Comparison of ENCODE assay signal across 28 cellular contexts in the genomic region with DNA sequence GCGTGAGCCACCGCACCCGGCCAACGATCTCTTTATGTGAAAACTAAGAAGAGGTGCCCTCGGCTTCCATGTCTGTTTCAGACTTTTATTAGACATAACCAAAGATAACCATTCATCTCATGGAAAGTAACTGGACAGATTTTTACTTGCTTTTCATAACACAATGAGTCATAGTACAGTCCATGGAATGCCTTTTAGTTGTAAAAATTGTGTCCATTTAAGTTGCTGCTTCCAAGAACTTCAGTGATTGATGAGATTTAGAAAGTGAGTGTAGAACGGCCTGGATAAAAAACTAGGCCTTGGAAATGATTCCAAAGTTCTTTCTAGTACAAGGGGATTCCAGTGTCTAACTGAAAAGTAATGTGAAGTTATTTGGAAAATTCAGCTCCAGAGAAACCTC. TPM values are rescaled to one million over a fixed set of nuclear protein-coding genes. Genes with fewer than 3 reads are reported as not detected.
DNase-seq lines count a peak whose midpoint lies in the region; ATAC-seq and TF ChIP-seq lines count a peak whose summit lies in the region.
"Had no signal": no experiment of that assay in that cellular context is flagged by ENCODE, and none has a peak within 500 bp of the region (broad histone marks: within the 10 kb centered on the region; RNA-seq: fewer than 3 reads in every experiment).

No MANE protein-coding gene starts in this region.

- peaks cover 14% of the 10 kb centered on the region for H3K4me1 ChIP-seq in IMR-90 (ENCODE audit: control insufficient read depth, insufficient read depth, low read length)
- H3K4me1 ChIP-seq in left lung = peaks cover 0 to 2% of the 10 kb centered on the region in 2 donors

- no peak overlapping the region for H2BK15ac ChIP-seq in IMR-90 (ENCODE audit: low read depth, low read length)

- TF ChIP-seq CTCF in IMR-90 (conservative IDR thresholded peaks at IDR 0.05; ENCODE audit: low read depth, low read length) (no peak), chondrocyte (IDR thresholded peaks at IDR 0.05) (no peak), left lung (IDR thresholded peaks at IDR 0.05) (no peak), GM20000 (IDR thresholded peaks at IDR 0.05; ENCODE audit: extremely low read depth, missing control alignments) (no peak)

- H4K20me1 ChIP-seq in IMR-90 (ENCODE audit: insufficient read depth, low read length) = peaks cover 16% of the 10 kb centered on the region

- peaks cover 3% of the 10 kb centered on the region for H3K9me3 Mint-ChIP-seq in chondrocyte (ENCODE audit: low read depth)
- H3K9me3 Mint-ChIP-seq in T-helper 2 cell treated with Interferon-gamma antibody and Interleukin-4, amounts not matched to agents 5 μg/mL and 100 μg/mL, for 36 hours = no peaks in the 10 kb centered on the region
- H3K9me3 Mint-ChIP-seq: CD4-positive, CD25-positive, alpha-beta regulatory T cell; naive B cell; T-cell had no signal

- H2BK20ac ChIP-seq in IMR-90 (ENCODE audit: low read depth, low read length) = no peak overlapping the region

- intact Hi-C loops in IMR-90 (cut with micrococcal nuclease) = no loop called here
- intact Hi-C loops in left lung (cut with DNase I) = no loop called here

- H3K27me3 Mint-ChIP-seq in chondrocyte (ENCODE audit: low read depth) = no peaks in the 10 kb centered on the region
- no peaks in the 10 kb centered on the region for H3K27me3 Mint-ChIP-seq in T-helper 2 cell treated with Interferon-gamma antibody and Interleukin-4, amounts not matched to agents 5 μg/mL and 100 μg/mL, for 36 hours (ENCODE audit: low read depth)
- H3K27me3 Mint-ChIP-seq: CD4-positive, CD25-positive, alpha-beta regulatory T cell; naive B cell; T-cell had no signal

- H3K9me1 ChIP-seq in IMR-90 (ENCODE audit: insufficient read depth, low read length) = peaks cover 12% of the 10 kb centered on the region

- H3K4me3 ChIP-seq in IMR-90 (ENCODE audit: insufficient read depth, low read depth, low read length) = no peak overlapping the region
- no peak overlapping the region for H3K4me3 ChIP-seq in left lung
- H3K4me3 ChIP-seq: dorsolateral prefrontal cortex, PC-9 had no signal

- H3K27me3 ChIP-seq in IMR-90 (ENCODE audit: control insufficient read depth, insufficient read depth, low read length) (no peaks in the 10 kb centered on the region), left lung (no peaks in the 10 kb centered on the region)
- H3K27me3 ChIP-seq: dorsolateral prefrontal cortex had no signal

- DNase-seq in AG08396 (ENCODE audit: low spot score) (peak; percentile 50), IMR-90 (peak; percentile 97), chondrocyte (ENCODE audit: low spot score) (no peak), left lung (no peak), G401 (ENCODE audit: low spot score) (no peak), NCI-H1105 treated with DMSO at 0.1 percent for 48 hours (lab: John Stamatoyannopoulos, UW) (no peak), GM20000 (ENCODE audit: low spot score) (no peak)
- DNase-seq in T-helper 2 cell treated with Interferon-gamma antibody and Interleukin-4, amounts not matched to agents 5 μg/mL and 100 μg/mL, for 36 hours (ENCODE audit: low spot score) = no peak
- DNase-seq: activated CD4-positive, alpha-beta T cell treated with anti-CD3 and anti-CD28 coated beads for 1 hour; activated gamma-delta T cell treated with Interleukin-2 at 50 U/mL for 16 hours; activated T-cell treated with anti-CD3 and anti-CD28 coated beads, Interleukin-2, amount 50 U/mL, for 1 hour; caudate nucleus; CD4-positive, CD25-positive, alpha-beta regulatory T cell; dorsolateral prefrontal cortex; GDM1; left colon; naive B cell; NCI-H1105; NCI-H2081 treated with DMSO at 0.1 percent for 48 hours; NCI-H446 treated with DMSO at 0.1 percent for 48 hours; PC-9; right cardiac atrium; SHP77 treated with DMSO at 0.1 percent for 48 hours; stimulated activated CD4-positive, alpha-beta T cell treated with anti-CD3 and anti-CD28 coated beads, Interleukin-15, amount 100 ng/mL, for 24 hours; T-cell had no signal

- no peak overlapping the region for H2AK5ac ChIP-seq in IMR-90 (ENCODE audit: low read depth, low read length)

- CTCF ChIA-PET in IMR-90 (lab: Yijun Ruan, JAX) = no interaction called here

- BruUV-seq in IMR-90 (replicated peaks; lab: Mats Ljungman, UMichigan) = no TSS peak

- H3K4me3 Mint-ChIP-seq in chondrocyte (ENCODE audit: unreplicated experiment) = no peak overlapping the region
- H3K4me3 Mint-ChIP-seq in T-helper 2 cell treated with Interferon-gamma antibody and Interleukin-4, amounts not matched to agents 5 μg/mL and 100 μg/mL, for 36 hours = no peak overlapping the region
- H3K4me3 Mint-ChIP-seq: CD4-positive, CD25-positive, alpha-beta regulatory T cell; naive B cell; T-cell had no signal

- no peak overlapping the region for H3K23ac ChIP-seq in IMR-90 (ENCODE audit: low read depth, low read length)

- no peak overlapping the region for H3K27ac ChIP-seq in IMR-90 (ENCODE audit: insufficient read depth, low read length)
- H3K27ac ChIP-seq in left lung = no peak overlapping the region
- H3K27ac ChIP-seq: dorsolateral prefrontal cortex, epithelial cell of prostate, HL-60, PC-9 had no signal

- no peak overlapping the region for H3K4me2 ChIP-seq in IMR-90 (ENCODE audit: low read depth, low read length)
- H3K4me2 ChIP-seq: PC-9 had no signal

- WGBS in IMR-90 (ENCODE audit: extremely low coverage in 2 of 2, insufficient read length in 1 of 2), 2 experiments = 0% methylated on average over 1 of the region's 6 CpGs; no CpG with 5 or more reads in 1 of the 2 experiments

- peak; percentile 51 for ATAC-seq in IMR-90 (ENCODE audit: low read depth)
- ATAC-seq in left lung = peak; percentile 51
- ATAC-seq: HepG2, left colon, right cardiac atrium, T-cell had no signal

- H3K36me3 Mint-ChIP-seq in chondrocyte (ENCODE audit: low read depth) = peaks cover 47% of the 10 kb centered on the region
- peaks cover 50% of the 10 kb centered on the region for H3K36me3 Mint-ChIP-seq in T-helper 2 cell treated with Interferon-gamma antibody and Interleukin-4, amounts not matched to agents 5 μg/mL and 100 μg/mL, for 36 hours (ENCODE audit: low read depth)

- no peak overlapping the region for H2BK5ac ChIP-seq in IMR-90 (ENCODE audit: low read depth, low read length, poor library complexity, severe bottlenecking)

- H3K56ac ChIP-seq in IMR-90 (ENCODE audit: extremely low read depth, insufficient read depth, low read length) = no peak overlapping the region

- TF ChIP-seq RAD21 in IMR-90 (IDR thresholded peaks at IDR 0.05; ENCODE audit: low read length) = no peak; the same call in 1 of the 2 replicates

- H2AFZ ChIP-seq in IMR-90 (replicated peaks; ENCODE audit: low read length, poor library complexity) = no peak overlapping the region
- H2AFZ ChIP-seq: PC-9 had no signal

- H4K5ac ChIP-seq in IMR-90 (ENCODE audit: low read depth, low read length) = no peak overlapping the region

- no peak overlapping the region for H2AK9ac ChIP-seq in IMR-90 (replicated peaks; ENCODE audit: low read depth, low read length, poor library complexity)

- H3K27ac Mint-ChIP-seq in chondrocyte (ENCODE audit: unreplicated experiment) = peak overlapping the region; percentile 82
- H3K27ac Mint-ChIP-seq in T-helper 2 cell treated with Interferon-gamma antibody and Interleukin-4, amounts not matched to agents 5 μg/mL and 100 μg/mL, for 36 hours = no peak overlapping the region
- H3K27ac Mint-ChIP-seq: CD4-positive, CD25-positive, alpha-beta regulatory T cell; naive B cell; T-cell had no signal

- peaks cover 37% of the 10 kb centered on the region for H3K36me3 ChIP-seq in IMR-90 (ENCODE audit: control insufficient read depth, insufficient read depth, low read length)
- peaks cover 0 to 86% of the 10 kb centered on the region in 2 donors for H3K36me3 ChIP-seq in left lung

- no peak for TF ChIP-seq POLR2A in IMR-90 (IDR thresholded peaks at IDR 0.05; ENCODE audit: low read depth, low read length)

- H3K9me3 ChIP-seq in IMR-90 (ENCODE audit: control insufficient read depth, insufficient read depth, low read length) (no peaks in the 10 kb centered on the region), left lung (no peaks in the 10 kb centered on the region)

- H2BK120ac ChIP-seq in IMR-90 (ENCODE audit: low read depth, low read length) = no peak overlapping the region

- in situ Hi-C loops in IMR-90 (cut with MboI; ENCODE audit: low sequenced_read_pairs) = no loop called here
- in situ Hi-C loops in G401 (cut with HindIII; ENCODE audit: low sequenced_read_pairs) = no loop called here

- no peak overlapping the region for H3K18ac ChIP-seq in IMR-90 (ENCODE audit: low read depth, low read length)

- no peak overlapping the region for H4K8ac ChIP-seq in IMR-90 (ENCODE audit: low read depth in 2 of 2, low read length in 2 of 2)

- H3K14ac ChIP-seq in IMR-90 (replicated peaks; ENCODE audit: low read depth, low read length) = no peak overlapping the region

- H4K91ac ChIP-seq in IMR-90 (ENCODE audit: insufficient read depth, low read depth, low read length) = no peak overlapping the region

- no peak overlapping the region for H3K9ac ChIP-seq in IMR-90 (ENCODE audit: low read depth, low read length)

- H3K4ac ChIP-seq in IMR-90 (ENCODE audit: low read depth, low read length) = no peak overlapping the region

- dilution Hi-C loops in IMR-90 (cut with HindIII; ENCODE audit: low sequenced_read_pairs, unreplicated experiment) = no loop called here

- peaks cover 33% of the 10 kb centered on the region for H3K4me1 Mint-ChIP-seq in chondrocyte (ENCODE audit: low read depth)
- peaks cover 25% of the 10 kb centered on the region for H3K4me1 Mint-ChIP-seq in T-helper 2 cell treated with Interferon-gamma antibody and Interleukin-4, amounts not matched to agents 5 μg/mL and 100 μg/mL, for 36 hours (ENCODE audit: low read depth)
- H3K4me1 Mint-ChIP-seq: T-cell had no signal

- peaks cover 38 to 76% of the 10 kb centered on the region in 2 experiments for H3K79me1 ChIP-seq in IMR-90 (ENCODE audit: low read depth in 1 of 2, low read length in 2 of 2)

- POLR2A ChIA-PET in IMR-90 (lab: Charles Lee; ENCODE audit: unreplicated experiment) = no interaction called here

TF ChIP-seq in IMR-90, 13 proteins besides CTCF, POLR2A, EP300 and RAD21 (continues in another document):
- peak; percentile 88 for TF ChIP-seq FOS (IDR thresholded peaks at IDR 0.05; ENCODE audit: low read depth, low read length)

RNA-seq across cellular contexts. Expression of a gene that starts 10.8 kb away (rescaled TPM):
- total RNA-seq in IMR-90 (2012; rRNA removed) = 132 and 139 TPM in 2 replicates
- polyA plus RNA-seq in IMR-90 (2012; rRNA removed) = 75.3 and 80.3 TPM in 2 replicates
- 35.6 and 77.8 TPM in 2 replicates for polyA plus RNA-seq in IMR-90 (2012; cell fraction: cytosol; rRNA removed)
- 20.2 and 41.4 TPM in 2 replicates for polyA plus RNA-seq in IMR-90 (2012; cell fraction: nucleus; rRNA removed; ENCODE audit: low replicate concordance)
- total RNA-seq in chondrocyte = 43.8 to 56.3 TPM (median 44.4 TPM) in 3 replicates
- 10 to 100 TPM; 38.3 to 40.3 TPM for total RNA-seq in left lung
- 44.1 and 54.8 TPM in 2 replicates for total RNA-seq in G401 (2014; rRNA removed; shearing (Covaris generic))

RNA-seq across cellular contexts. Expression of a gene that starts 24.6 kb away (rescaled TPM):
- 194 and 246 TPM in 2 replicates for total RNA-seq in IMR-90 (2012; rRNA removed)
- polyA plus RNA-seq in IMR-90 (2012; rRNA removed) = 114 and 118 TPM in 2 replicates
- 89.6 and 120 TPM in 2 replicates for polyA plus RNA-seq in IMR-90 (2012; cell fraction: cytosol; rRNA removed)
- polyA plus RNA-seq in IMR-90 (2012; cell fraction: nucleus; rRNA removed; ENCODE audit: low replicate concordance) = 71.7 and 95.1 TPM in 2 replicates
- 31.1 to 33.0 TPM (median 31.2 TPM) in 3 replicates for total RNA-seq in chondrocyte
- total RNA-seq in left lung = 1 to 10 TPM; 4.9 to 6.6 TPM
- 0.98 and 2.0 TPM in 2 replicates for total RNA-seq in G401 (2014; rRNA removed; shearing (Covaris generic))
- total RNA-seq: CD4-positive, CD25-positive, alpha-beta regulatory T cell had no signal
- polyA plus RNA-seq: CD4-positive, CD25-positive, alpha-beta regulatory T cell had no signal

Comparison
In these comparisons a context has a peak if more than half of its experiments do, and no peak if none do; other contexts are left out.
1. DNase-seq: peak in AG08396 (single experiment) and IMR-90 (single experiment); none in chondrocyte (single experiment), left lung (0 of 2), G401 (single experiment), NCI-H1105 treated with DMSO at 0.1 percent for 48 hours (single experiment), GM20000 (single experiment) and T-helper 2 cell treated with Interferon-gamma antibody and Interleukin-4, amounts not matched to agents 5 μg/mL and 100 μg/mL, for 36 hours (single experiment).